29 cellular contexts compared by ENCODE assay signal in genomic region chr17:44661835-44662234, GRCh38. TPM values are rescaled to one million over a fixed set of nuclear protein-coding genes. Genes with fewer than 3 reads are reported as not detected.
"Had no signal": no experiment of that assay in that cellular context is flagged by ENCODE, and none has a peak within 500 bp of the region (broad histone marks: within the 10 kb centered on the region; RNA-seq: fewer than 3 reads in every experiment).

No MANE protein-coding gene starts in this region.

- H3K9me3 Mint-ChIP-seq: dendritic cell treated with granulocyte-macrophage colony-stimulating factor and Interleukin-4, amounts not matched to agents 40 ng/mL and 50 ng/mL, for 4 days; effector memory CD8-positive, alpha-beta T cell had no signal

- H3K4me1 Mint-ChIP-seq: endodermal cell had no signal

- H3K36me3 ChIP-seq: colonic mucosa, esophagus muscularis mucosa, esophagus squamous epithelium, gastrocnemius medialis, gastroesophageal sphincter, heart left ventricle had no signal

- DNase-seq: colonic mucosa; cortex of kidney; dermis blood vessel endothelial cell; dorsolateral prefrontal cortex; effector CD4-positive, alpha-beta T cell; effector CD8-positive, alpha-beta T cell; effector memory CD4-positive, alpha-beta T cell; effector memory CD8-positive, alpha-beta T cell; endodermal cell; erythroblast; esophagus squamous epithelium; foreskin fibroblast; foreskin keratinocyte; foreskin melanocyte; gastrocnemius medialis; glutamatergic neuron; head of caudate nucleus; heart left ventricle had no signal

- H3K4me3 Mint-ChIP-seq: dendritic cell treated with granulocyte-macrophage colony-stimulating factor and Interleukin-4, amounts not matched to agents 40 ng/mL and 50 ng/mL, for 4 days; effector memory CD8-positive, alpha-beta T cell; endodermal cell had no signal

- H3K4me1 ChIP-seq: colonic mucosa, foreskin keratinocyte had no signal

- H3K9me3 ChIP-seq: colonic mucosa, esophagus muscularis mucosa, esophagus squamous epithelium, gastrocnemius medialis, gastroesophageal sphincter, heart left ventricle had no signal

- H3K4me3 ChIP-seq: colonic mucosa, coronary artery, dorsolateral prefrontal cortex, esophagus muscularis mucosa, esophagus squamous epithelium, gastrocnemius medialis, gastroesophageal sphincter, heart left ventricle had no signal

- H3K27ac ChIP-seq: colonic mucosa, coronary artery, dorsolateral prefrontal cortex, epithelial cell of prostate, esophagus muscularis mucosa, esophagus squamous epithelium, foreskin keratinocyte, gastrocnemius medialis, gastroesophageal sphincter, heart left ventricle had no signal

- ATAC-seq: effector memory CD8-positive, alpha-beta T cell; esophagus mucosa; foreskin keratinocyte; gastrocnemius medialis; gastroesophageal sphincter; heart left ventricle had no signal

- H3K27ac Mint-ChIP-seq: dendritic cell treated with granulocyte-macrophage colony-stimulating factor and Interleukin-4, amounts not matched to agents 40 ng/mL and 50 ng/mL, for 4 days; effector memory CD8-positive, alpha-beta T cell; endodermal cell had no signal

- FAIRE-seq: colon, endometrium, endothelial cell of umbilical vein, frontal cortex had no signal

RNA-seq across cellular contexts. Expression of gene MEIOC, which starts 5.6 kb away (rescaled TPM):
- total RNA-seq: colonic mucosa, dermis microvascular lymphatic vessel endothelial cell, esophagus mucosa, gastrocnemius medialis, heart left ventricle had no signal
